In genomic region chr2:237695201-237695780, GRCh38 we compare ENCODE assay signal across 8 cellular contexts.
A peak's percentile ranks its signal among the peaks of the same experiment; 100 is the strongest.
DNase-seq lines count a peak whose midpoint lies in the region; ATAC-seq, FAIRE-seq and TF ChIP-seq lines count a peak whose summit lies in the region.

No MANE protein-coding gene starts in this region.

- no peaks in the 10 kb centered on the region; the same call in 1 of the 2 replicates for H3K9me3 ChIP-seq in AG04450 (ENCODE audit: control insufficient read depth, insufficient read depth, low read length)
- H3K9me3 ChIP-seq in RWPE2 (ENCODE audit: severe bottlenecking): no peaks in the 10 kb centered on the region
- H3K9me3 ChIP-seq in duodenal mucosa (ENCODE audit: control insufficient read depth in 1 of 2, low read length in 2 of 2): no peaks in the 10 kb centered on the region
- no peaks in the 10 kb centered on the region for H3K9me3 ChIP-seq in pancreas

- FAIRE-seq in pancreas (lab: Jason Lieb, UNC): peak; percentile 72

- H3K27ac ChIP-seq in AG04450 (ENCODE audit: low read depth, low read length) (peak overlapping the region; percentile 82), RWPE2 (ENCODE audit: poor library complexity, severe bottlenecking) (peak overlapping the region; percentile 97), duodenal mucosa (ENCODE audit: low read depth, low read length) (peak overlapping the region; percentile 80), pancreas (peak overlapping the region in 2 of 4 donors; percentile 50 to 88)

- 68% methylated on average over 7 of the region's 7 CpGs for WGBS in pancreas, 2 donors

- H3K36me3 ChIP-seq in RWPE2 (ENCODE audit: low read depth): peaks cover 6% of the 10 kb centered on the region
- H3K36me3 ChIP-seq in duodenal mucosa (ENCODE audit: control insufficient read depth in 1 of 2, insufficient read depth in 2 of 2, low read length in 2 of 2): no peaks in the 10 kb centered on the region
- no peaks in the 10 kb centered on the region for H3K36me3 ChIP-seq in pancreas

- DNase-seq in AG04450 (ENCODE audit: low read depth, low spot score) (peak; percentile 89), RWPE2 (ENCODE audit: low spot score) (no peak), pancreas (peak in 1 of 6 donors; percentile 12), NCI-H2171 (lab: John Stamatoyannopoulos, UW) (no peak), NK-92 (lab: John Stamatoyannopoulos, UW; ENCODE audit: unreplicated experiment) (no peak)

- intact Hi-C loops in pancreas (cut with DNase I): no loop called here

- H3K4me3 ChIP-seq in AG04450 (ENCODE audit: low read depth, low read length): no peak overlapping the region; the same call in 1 of the 2 replicates
- H3K4me3 ChIP-seq in RWPE2 (ENCODE audit: severe bottlenecking): no peak overlapping the region
- peak overlapping the region; percentile 94 for H3K4me3 ChIP-seq in duodenal mucosa (ENCODE audit: low read depth in 1 of 2, low read length in 2 of 2)
- H3K4me3 ChIP-seq in pancreas: no peak overlapping the region

- H3K4me1 ChIP-seq in RWPE2 (ENCODE audit: insufficient read depth, poor library complexity, severe bottlenecking) (peaks cover 41% of the 10 kb centered on the region), duodenal mucosa (ENCODE audit: control insufficient read depth in 1 of 2, insufficient read depth in 2 of 2, low read length in 2 of 2) (peaks cover 62 to 68% of the 10 kb centered on the region in 2 donors), pancreas (peaks cover 10 to 56% (median 23%) of the 10 kb centered on the region in 3 donors)

- no peak for TF ChIP-seq CTCF in AG04450 (IDR thresholded peaks at IDR 0.05; ENCODE audit: low read depth, low read length)
- no peak for TF ChIP-seq CTCF in RWPE2 (IDR thresholded peaks at IDR 0.05; ENCODE audit: poor library complexity, severe bottlenecking)
- no peak for TF ChIP-seq CTCF in pancreas (IDR thresholded peaks at IDR 0.05)

- H3K27me3 ChIP-seq in AG04450 (ENCODE audit: control insufficient read depth, insufficient read depth, low read length) (no peaks in the 10 kb centered on the region), RWPE2 (ENCODE audit: insufficient read depth, poor library complexity, severe bottlenecking) (no peaks in the 10 kb centered on the region), duodenal mucosa (ENCODE audit: control insufficient read depth in 1 of 2, insufficient read depth in 2 of 2, low read length in 2 of 2) (no peaks in the 10 kb centered on the region), pancreas (no peaks in the 10 kb centered on the region)

- H3K9ac ChIP-seq in duodenal mucosa (ENCODE audit: low read depth in 1 of 2, low read length in 2 of 2): peak overlapping the region; percentile 57 to 94

- POLR2A ChIA-PET in AG04450 (lab: Yijun Ruan, JAX): interaction anchor here (0.6 to 0.7 kb wide), 2 partner anchors 25 to 36 kb away, joined by 3 to 4 read pairs; no protein-coding TSS in a partner anchor

- CTCF ChIA-PET in AG04450 (lab: Charles Lee): interaction anchor here (4.1 kb wide), 1 partner anchor 49 kb away, joined by 24 read pairs; no protein-coding TSS in a partner anchor

- ATAC-seq in GM18907 (IDR thresholded peaks at IDR 0.05; ENCODE audit: unreplicated experiment) (peak; percentile 15), RWPE2 (ENCODE audit: low read depth) (peak; percentile 60), pancreas (no peak), HG03469 (IDR thresholded peaks at IDR 0.05; ENCODE audit: unreplicated experiment) (no peak)

Comparison
In these comparisons a context has a peak if more than half of its experiments do, and no peak if none do; other contexts are left out.
1. H3K4me3 ChIP-seq: peak in duodenal mucosa (2 of 2); none in AG04450 (single experiment), RWPE2 (single experiment) and pancreas (0 of 4).
2. ATAC-seq: peak in GM18907 (single experiment) and RWPE2 (single experiment); none in pancreas (0 of 4) and HG03469 (single experiment).